15 cellular contexts compared by ENCODE assay signal in the genomic region with DNA sequence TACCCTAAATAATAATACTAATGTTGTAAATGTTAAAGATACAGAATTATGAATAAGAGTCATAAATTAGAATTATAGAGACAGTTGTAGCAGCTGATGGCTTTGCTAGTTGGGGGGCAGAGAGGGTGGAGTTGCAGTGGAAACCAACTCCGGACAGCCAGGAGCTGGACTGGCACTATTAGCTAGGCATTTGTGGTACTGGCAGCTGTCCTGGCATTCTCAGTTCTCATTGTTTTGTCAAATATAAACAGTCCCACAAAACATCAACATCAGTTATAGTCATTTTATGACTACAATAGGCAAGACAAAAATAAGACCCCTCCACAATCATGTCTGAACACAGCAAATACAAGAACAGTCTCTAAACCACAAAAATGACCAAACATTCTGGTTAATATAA. TPM values are rescaled to one million over a fixed set of nuclear protein-coding genes. Genes with fewer than 3 reads are reported as not detected.
DNase-seq lines count a peak whose midpoint lies in the region; ATAC-seq and TF ChIP-seq lines count a peak whose summit lies in the region.
"Had no signal": no experiment of that assay in that cellular context is flagged by ENCODE, and none has a peak within 500 bp of the region (broad histone marks: within the 10 kb centered on the region; RNA-seq: fewer than 3 reads in every experiment).

No MANE protein-coding gene starts in this region.

- H3K4me1 Mint-ChIP-seq in CD4-positive, CD25-positive, alpha-beta regulatory T cell = peaks cover 10 to 35% (median 22%) of the 10 kb centered on the region in 4 donors
- H3K4me1 Mint-ChIP-seq in CD8-positive, alpha-beta memory T cell = peaks cover 19 to 28% (median 20%) of the 10 kb centered on the region in 3 donors
- H3K4me1 Mint-ChIP-seq in central memory CD8-positive, alpha-beta T cell = peaks cover 20% of the 10 kb centered on the region

- H3K4me1 ChIP-seq in CD4-positive, CD25-positive, alpha-beta regulatory T cell (ENCODE audit: control insufficient read depth, insufficient read depth, low read length, poor library complexity, severe bottlenecking) = peaks cover 17% of the 10 kb centered on the region
- peaks cover 20% of the 10 kb centered on the region for H3K4me1 ChIP-seq in CD8-positive, alpha-beta memory T cell (ENCODE audit: insufficient read depth, low read length)
- H3K4me1 ChIP-seq in neutrophil (ENCODE audit: control insufficient read depth in 1 of 2, insufficient read depth in 1 of 2, low read depth in 1 of 2, low read length in 1 of 2) = peaks cover 27 to 40% of the 10 kb centered on the region in 2 experiments
- H3K4me1 ChIP-seq in body of pancreas = peaks cover 16% of the 10 kb centered on the region

- no peak for TF ChIP-seq POLR2A in body of pancreas (IDR thresholded peaks at IDR 0.05)

- no peaks in the 10 kb centered on the region for H3K36me3 ChIP-seq in CD4-positive, CD25-positive, alpha-beta regulatory T cell (ENCODE audit: control insufficient read depth, insufficient read depth, low read length)
- no peaks in the 10 kb centered on the region for H3K36me3 ChIP-seq in CD8-positive, alpha-beta memory T cell (ENCODE audit: insufficient read depth, low read length)
- H3K36me3 ChIP-seq in neutrophil = no peaks in the 10 kb centered on the region
- no peaks in the 10 kb centered on the region for H3K36me3 ChIP-seq in body of pancreas (replicated peaks in 1 of 2; ENCODE audit: insufficient read depth in 1 of 2, low read depth in 2 of 2)

- TF ChIP-seq CTCF in neutrophil (IDR thresholded peaks at IDR 0.05) (no peak), body of pancreas (IDR thresholded peaks at IDR 0.05) (no peak)

- WGBS in body of pancreas, 2 donors = 77 to 79% methylated on average over 1 of the region's 1 CpG

- no peak for DNase-seq in CD4-positive, CD25-positive, alpha-beta regulatory T cell
- DNase-seq in CD8-positive, alpha-beta memory T cell = no peak
- DNase-seq in central memory CD8-positive, alpha-beta T cell (ENCODE audit: low spot score in 2 of 2) = no peak
- no peak for DNase-seq in body of pancreas
- no peak for DNase-seq in SHP77 (lab: John Stamatoyannopoulos, UW)
- DNase-seq: DMS79, NCI-H1436, NCI-H2029, NCI-H82, PC-9 had no signal

- no peak overlapping the region for H3K4me3 ChIP-seq in CD4-positive, CD25-positive, alpha-beta regulatory T cell (ENCODE audit: low read depth, low read length)
- H3K4me3 ChIP-seq in CD8-positive, alpha-beta memory T cell (ENCODE audit: low read length) = no peak overlapping the region
- H3K4me3 ChIP-seq in neutrophil (ENCODE audit: low read depth in 1 of 2, low read length in 1 of 2) (no peak overlapping the region), body of pancreas (no peak overlapping the region)
- H3K4me3 ChIP-seq: K562, PC-9 had no signal

- CTCF ChIA-PET in CD8-positive, alpha-beta memory T cell (lab: Charles Lee) = no interaction called here

- peak overlapping the region in 2 of 4 donors; percentile 23 to 74 for H3K4me3 Mint-ChIP-seq in CD4-positive, CD25-positive, alpha-beta regulatory T cell
- H3K4me3 Mint-ChIP-seq in CD8-positive, alpha-beta memory T cell = peak overlapping the region in 1 of 7 donors; percentile 89
- no peak overlapping the region for H3K4me3 Mint-ChIP-seq in central memory CD8-positive, alpha-beta T cell
- H3K4me3 Mint-ChIP-seq: CD14-positive monocyte had no signal

- POLR2A ChIA-PET in CD8-positive, alpha-beta memory T cell (lab: Charles Lee) = no interaction called here

- peak overlapping the region in 2 of 3 donors; percentile 83 to 95 for H3K27ac Mint-ChIP-seq in CD4-positive, CD25-positive, alpha-beta regulatory T cell
- H3K27ac Mint-ChIP-seq in CD8-positive, alpha-beta memory T cell = peak overlapping the region in 6 of 8 donors; percentile 11 to 99 (median 96)
- H3K27ac Mint-ChIP-seq in central memory CD8-positive, alpha-beta T cell (ENCODE audit: low read depth) = peak overlapping the region; percentile 19
- H3K27ac Mint-ChIP-seq: CD14-positive monocyte had no signal

- intact Hi-C loops in body of pancreas (cut with DNase I) = no loop called here

- no peaks in the 10 kb centered on the region for H3K9me3 ChIP-seq in CD4-positive, CD25-positive, alpha-beta regulatory T cell (ENCODE audit: control insufficient read depth in 2 of 2, low read length in 2 of 2)
- H3K9me3 ChIP-seq in CD8-positive, alpha-beta memory T cell (ENCODE audit: low read length) = no peaks in the 10 kb centered on the region
- H3K9me3 ChIP-seq in neutrophil (no peaks in the 10 kb centered on the region), body of pancreas (no peaks in the 10 kb centered on the region)

- peaks cover 5% of the 10 kb centered on the region for H3K27me3 Mint-ChIP-seq in CD4-positive, CD25-positive, alpha-beta regulatory T cell
- H3K27me3 Mint-ChIP-seq in CD8-positive, alpha-beta memory T cell = peaks cover 0 to 1% of the 10 kb centered on the region in 2 donors
- H3K27me3 Mint-ChIP-seq in central memory CD8-positive, alpha-beta T cell = no peaks in the 10 kb centered on the region

- H3K36me3 Mint-ChIP-seq in CD4-positive, CD25-positive, alpha-beta regulatory T cell = no peaks in the 10 kb centered on the region
- peaks cover 0 to 8% (median 0%) of the 10 kb centered on the region in 3 donors for H3K36me3 Mint-ChIP-seq in CD8-positive, alpha-beta memory T cell
- H3K36me3 Mint-ChIP-seq in central memory CD8-positive, alpha-beta T cell (ENCODE audit: insufficient read depth) = peaks cover 16% of the 10 kb centered on the region
- H3K36me3 Mint-ChIP-seq: CD14-positive monocyte had no signal

- no peak for ATAC-seq in CD4-positive, CD25-positive, alpha-beta regulatory T cell (ENCODE audit: low read depth in 2 of 2)
- no peak for ATAC-seq in central memory CD8-positive, alpha-beta T cell (replicated peaks; ENCODE audit: extremely low read depth, poor library complexity, severe bottlenecking)
- ATAC-seq in body of pancreas (no peak), HG02870 (IDR thresholded peaks at IDR 0.05; ENCODE audit: unreplicated experiment) (no peak)
- ATAC-seq: HCT116, K562 had no signal

- no peak overlapping the region for H3K27ac ChIP-seq in CD4-positive, CD25-positive, alpha-beta regulatory T cell (ENCODE audit: insufficient read depth, low read length, poor library complexity, severe bottlenecking)
- H3K27ac ChIP-seq in CD8-positive, alpha-beta memory T cell (ENCODE audit: low read depth, low read length) = no peak overlapping the region
- H3K27ac ChIP-seq in neutrophil = peak overlapping the region; percentile 6
- H3K27ac ChIP-seq in body of pancreas = no peak overlapping the region
- H3K27ac ChIP-seq: PC-9 had no signal

- no peaks in the 10 kb centered on the region for H3K27me3 ChIP-seq in CD4-positive, CD25-positive, alpha-beta regulatory T cell (ENCODE audit: control insufficient read depth, insufficient read depth, low read length)
- H3K27me3 ChIP-seq in CD8-positive, alpha-beta memory T cell (ENCODE audit: insufficient read depth, low read length, poor library complexity, severe bottlenecking) = no peaks in the 10 kb centered on the region
- H3K27me3 ChIP-seq in neutrophil (no peaks in the 10 kb centered on the region), body of pancreas (no peaks in the 10 kb centered on the region)

- peaks cover 0 to 1% (median 0%) of the 10 kb centered on the region in 7 donors for H3K9me3 Mint-ChIP-seq in CD4-positive, CD25-positive, alpha-beta regulatory T cell
- no peaks in the 10 kb centered on the region for H3K9me3 Mint-ChIP-seq in CD8-positive, alpha-beta memory T cell
- no peaks in the 10 kb centered on the region for H3K9me3 Mint-ChIP-seq in central memory CD8-positive, alpha-beta T cell

RNA-seq across cellular contexts. Expression of a gene that starts 2.8 kb away (rescaled TPM):
- total RNA-seq in CD4-positive, CD25-positive, alpha-beta regulatory T cell = 27.7 TPM
- polyA plus RNA-seq in CD4-positive, CD25-positive, alpha-beta regulatory T cell = 10 to 100 TPM in 1 of 4 donors, 1 to 10 TPM in 3; 3.8 to 14.0 (median 5.7) TPM
- total RNA-seq in CD8-positive, alpha-beta memory T cell = 1 to 10 TPM; 6.4 to 6.9 TPM
- 8.2 TPM for polyA plus RNA-seq in CD8-positive, alpha-beta memory T cell
- total RNA-seq in body of pancreas = 10 to 100 TPM in 1 of 2 donors, 1 to 10 TPM in 1; 5.3 to 13.5 TPM

Comparison
In these comparisons a context has a peak if more than half of its experiments do, and no peak if none do; other contexts are left out.
1. H3K27ac Mint-ChIP-seq: peak in every context shown above with its lines; median percentile 96 in CD8-positive, alpha-beta memory T cell; 89 in CD4-positive, CD25-positive, alpha-beta regulatory T cell; 19 in central memory CD8-positive, alpha-beta T cell.